8 cellular contexts compared by ENCODE assay signal in genomic region chr3:64022451-64023186, GRCh38. TPM values are rescaled to one million over a fixed set of nuclear protein-coding genes. Genes with fewer than 3 reads are reported as not detected.
DNase-seq lines count a peak whose midpoint lies in the region; ATAC-seq and TF ChIP-seq lines count a peak whose summit lies in the region.

No MANE protein-coding gene starts in this region.

- H3K9me3 ChIP-seq in liver (ENCODE audit: control insufficient read depth in 4 of 4, low read length in 3 of 4), result no peaks in the 10 kb centered on the region

- H3K4me1 Mint-ChIP-seq in MCF 10A (ENCODE audit: insufficient read depth, unreplicated experiment), result peaks cover 10% of the 10 kb centered on the region

- H3K27ac ChIP-seq in liver (ENCODE audit: low read depth in 1 of 2, low read length in 2 of 2) (peak overlapping the region; percentile 64), substantia nigra (ENCODE audit: low read depth, low read length, poor library complexity, severe bottlenecking) (peak overlapping the region; percentile 80)

- no peak for TF ChIP-seq CTCF in MCF 10A (IDR thresholded peaks at IDR 0.05; ENCODE audit: unreplicated experiment)
- TF ChIP-seq CTCF in liver (IDR thresholded peaks at IDR 0.05; ENCODE audit: low read depth, low read length, missing input control), result no peak

- intact Hi-C loops in MCF 10A (cut with micrococcal nuclease), result loop anchor here (2.0 kb wide), 2 partner anchors 62 to 244 kb away; no protein-coding TSS in a partner anchor

- H3K9me3 Mint-ChIP-seq in MCF 10A (ENCODE audit: unreplicated experiment), result no peaks in the 10 kb centered on the region

- DNase-seq in NOMO-1 treated with DMSO at 0.1 percent for 48 hours (lab: John Stamatoyannopoulos, UW; ENCODE audit: unreplicated experiment), result peak; percentile 12
- no peak for DNase-seq in NOMO-1 treated with dmso at 0.1 percent for 144 hours (lab: John Stamatoyannopoulos, UW; ENCODE audit: unreplicated experiment)
- peak; percentile 38 for DNase-seq in OCI-M1 (lab: John Stamatoyannopoulos, UW)
- DNase-seq in MCF 10A (ENCODE audit: unreplicated experiment), result peak; percentile 25
- DNase-seq in substantia nigra (lab: John Stamatoyannopoulos, UW), result peak in 5 of 49 donors; percentile 3 to 36 (median 11)
- DNase-seq in NK-92 (lab: John Stamatoyannopoulos, UW; ENCODE audit: unreplicated experiment), result no peak

- peaks cover 3 to 17% (median 16%) of the 10 kb centered on the region in 4 donors for H3K36me3 ChIP-seq in liver (ENCODE audit: control insufficient read depth in 4 of 4, insufficient read depth in 3 of 4, low read depth in 1 of 4, low read length in 3 of 4)

- H3K36me3 Mint-ChIP-seq in MCF 10A (ENCODE audit: insufficient read depth, unreplicated experiment), result peaks cover 47% of the 10 kb centered on the region

- peak overlapping the region; percentile 90 for H3K9ac ChIP-seq in liver (ENCODE audit: low read depth in 1 of 2, low read length in 2 of 2)

- H3K4me3 Mint-ChIP-seq in MCF 10A (ENCODE audit: unreplicated experiment), result peak overlapping the region; percentile 80

- H3K4me3 ChIP-seq in liver (ENCODE audit: low read depth in 1 of 3, low read length in 3 of 3), result peak overlapping the region; percentile 80 to 99 (median 98)

- peaks cover 7 to 17% (median 12%) of the 10 kb centered on the region in 4 donors for H3K4me1 ChIP-seq in liver (ENCODE audit: control insufficient read depth in 4 of 4, insufficient read depth in 4 of 4, low read length in 3 of 4)

- 14% methylated on average over 24 of the region's 24 CpGs for WGBS in liver

- POLR2A ChIA-PET in MCF 10A (lab: Yijun Ruan, JAX), result interaction anchor here (0.5 to 2.8 kb wide), 17 partner anchors 10 to 1973 kb away, joined by 3 to 18 read pairs (median 5); partner anchors contain the start of gene SCAANT1

- no peak for TF ChIP-seq RAD21 in liver (IDR thresholded peaks at IDR 0.05)

- H3K27me3 Mint-ChIP-seq in MCF 10A (ENCODE audit: insufficient read depth, unreplicated experiment), result peaks cover 6% of the 10 kb centered on the region

- peaks cover 0 to 4% (median 0%) of the 10 kb centered on the region in 4 donors for H3K27me3 ChIP-seq in liver (ENCODE audit: control insufficient read depth in 4 of 4, insufficient read depth in 4 of 4, low read length in 3 of 4)

- peak overlapping the region; percentile 92 for H3K27ac Mint-ChIP-seq in MCF 10A (ENCODE audit: low read depth, unreplicated experiment)

- CTCF ChIA-PET in MCF 10A (lab: Yijun Ruan, JAX), result interaction anchor here (0.7 to 4.8 kb wide), 43 partner anchors 10 to 624 kb away, joined by 3 to 54 read pairs (median 5); no protein-coding TSS in a partner anchor

- BruUV-seq in MCF 10A (replicated peaks; lab: Mats Ljungman, UMichigan), result TSS peak; percentile 56

- no peak for ATAC-seq in HG02678 (IDR thresholded peaks at IDR 0.05; ENCODE audit: unreplicated experiment)

TF ChIP-seq in liver, 16 proteins besides CTCF, POLR2A, EP300 and RAD21:
- TF ChIP-seq JUND (IDR thresholded peaks at IDR 0.05) (no peak), HNF4A (conservative IDR thresholded peaks at IDR 0.05) (peak in 1 of 2 donors; percentile 9)

RNA-seq across cellular contexts. Expression of gene PSMD6, which starts 0.7 kb away (rescaled TPM):
- total RNA-seq in MCF 10A (2022), result 62.7 and 66.0 TPM in 2 replicates
- 10 to 100 TPM; 54.6 to 72.7 TPM for total RNA-seq in liver
- 10 to 100 TPM; 49.3 to 55.2 TPM for polyA plus RNA-seq in liver

Comparison
In these comparisons a context has a peak if more than half of its experiments do, and no peak if none do; other contexts are left out.
1. DNase-seq: peak in NOMO-1 treated with DMSO at 0.1 percent for 48 hours (single experiment), OCI-M1 (single experiment) and MCF 10A (single experiment); none in NOMO-1 treated with dmso at 0.1 percent for 144 hours (single experiment) and NK-92 (single experiment).